In the genomic region with DNA sequence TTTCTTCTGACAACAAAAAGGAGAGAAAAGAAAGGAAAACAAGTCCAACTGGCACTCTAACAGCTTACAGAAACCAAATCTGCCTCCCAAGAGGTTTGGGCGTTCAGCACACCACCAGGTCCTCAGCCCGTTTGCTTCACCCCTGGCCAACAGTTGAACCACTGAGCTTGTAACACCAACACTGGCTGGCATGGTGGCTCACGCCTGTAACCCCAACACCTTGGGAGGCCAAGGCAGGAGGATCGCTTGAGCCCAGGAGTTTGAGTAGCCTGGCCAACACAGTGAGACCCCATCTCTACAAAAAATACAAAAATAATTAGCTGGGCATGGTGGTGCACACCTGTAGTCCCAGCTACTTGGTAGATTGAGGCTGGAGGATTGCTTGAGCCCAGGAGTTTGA, we compare ENCODE assay signal across 10 cellular contexts. TPM values are rescaled to one million over a fixed set of nuclear protein-coding genes. Genes with fewer than 3 reads are reported as not detected.
A peak's percentile ranks its signal among the peaks of the same experiment; 100 is the strongest.
DNase-seq lines count a peak whose midpoint lies in the region; ATAC-seq and TF ChIP-seq lines count a peak whose summit lies in the region.
"Had no signal": no experiment of that assay in that cellular context is flagged by ENCODE, and none has a peak within 500 bp of the region (broad histone marks: within the 10 kb centered on the region; RNA-seq: fewer than 3 reads in every experiment).

No MANE protein-coding gene starts in this region.

- H3K4me1 ChIP-seq in Karpas-422 (ENCODE audit: low read length), result peaks cover 44% of the 10 kb centered on the region
- H3K4me1 ChIP-seq in body of pancreas, result peaks cover 66% of the 10 kb centered on the region
- H3K4me1 ChIP-seq in osteoblast (ENCODE audit: insufficient read depth, low read length), result no peaks in the 10 kb centered on the region

- H3K79me2 ChIP-seq in Karpas-422 (ENCODE audit: low read length) (peaks cover 90% of the 10 kb centered on the region), osteoblast (ENCODE audit: insufficient read depth, low read length) (no peaks in the 10 kb centered on the region)

- H3K9me2 ChIP-seq in Karpas-422 (replicated peaks; ENCODE audit: insufficient read depth, low read length), result no peaks in the 10 kb centered on the region

- H3K36me3 Mint-ChIP-seq in Calu3 (ENCODE audit: insufficient read depth, unreplicated experiment), result no peaks in the 10 kb centered on the region

- H3K9ac ChIP-seq in Karpas-422 (ENCODE audit: low read length), result no peak overlapping the region; the same call in 1 of the 2 replicates

- CTCF ChIA-PET in Calu3 (lab: Charles Lee), result interaction anchor here (1.0 to 1.1 kb wide), 2 partner anchors 18 to 19 kb away, joined by 3 to 8 read pairs; a partner anchor contains a TSS

- no peaks in the 10 kb centered on the region for H3K9me3 Mint-ChIP-seq in Calu3 (ENCODE audit: low read depth, unreplicated experiment)
- H3K9me3 Mint-ChIP-seq: neural crest cell had no signal

- no peak for ATAC-seq in body of pancreas
- no peak for ATAC-seq in HG03378 (IDR thresholded peaks at IDR 0.05; ENCODE audit: unreplicated experiment)
- no peak for ATAC-seq in left lobe of liver

- H3K4me2 ChIP-seq in Karpas-422 (ENCODE audit: low read depth, low read length, poor library complexity, severe bottlenecking) (peak overlapping the region; percentile 5), osteoblast (ENCODE audit: insufficient read depth, low read length) (no peak overlapping the region)

- 84 to 89% methylated on average over 2 to 4 of the region's 4 CpGs for WGBS in body of pancreas, 2 donors

- BruUV-seq in Calu3 (replicated peaks; lab: Mats Ljungman, UMichigan), result no TSS peak

- peak overlapping the region; percentile 31 for H3K4me3 Mint-ChIP-seq in Calu3 (ENCODE audit: low read depth, unreplicated experiment)
- H3K4me3 Mint-ChIP-seq: neural crest cell had no signal

- no peak for DNase-seq in Calu3
- DNase-seq in Karpas-422, result no peak
- DNase-seq in body of pancreas, result no peak
- DNase-seq in osteoblast (ENCODE audit: insufficient read length, low spot score, missing footprints), result peak; percentile 36
- no peak for DNase-seq in 8988T
- DNase-seq in mucosa of gallbladder (ENCODE audit: low spot score), result no peak
- no peak for DNase-seq in left lobe of liver (ENCODE audit: low spot score)
- DNase-seq: MV-4-11 had no signal

- no peak for TF ChIP-seq CTCF in Calu3 (IDR thresholded peaks at IDR 0.05; ENCODE audit: unreplicated experiment)
- TF ChIP-seq CTCF in body of pancreas (IDR thresholded peaks at IDR 0.05), result no peak
- no peak for TF ChIP-seq CTCF in osteoblast (IDR thresholded peaks at IDR 0.05; ENCODE audit: extremely low read depth, low read depth, low read length)

- H3K9me3 ChIP-seq in Karpas-422 (ENCODE audit: low read length), result no peaks in the 10 kb centered on the region
- H3K9me3 ChIP-seq in body of pancreas, result no peaks in the 10 kb centered on the region
- no peaks in the 10 kb centered on the region for H3K9me3 ChIP-seq in osteoblast (ENCODE audit: low read depth, low read length)

- H2AFZ ChIP-seq in Karpas-422 (ENCODE audit: low read length), result no peak overlapping the region
- no peak overlapping the region for H2AFZ ChIP-seq in osteoblast (ENCODE audit: low read length)

- H3K27me3 ChIP-seq in Karpas-422 (ENCODE audit: low read length), result no peaks in the 10 kb centered on the region
- H3K27me3 ChIP-seq in body of pancreas, result no peaks in the 10 kb centered on the region
- H3K27me3 ChIP-seq in osteoblast (ENCODE audit: insufficient read depth, low read length), result peaks cover 12% of the 10 kb centered on the region

- peaks cover 42% of the 10 kb centered on the region for H3K4me1 Mint-ChIP-seq in Calu3 (ENCODE audit: low read depth, unreplicated experiment)

- no peak overlapping the region for H3K4me3 ChIP-seq in Karpas-422 (ENCODE audit: low read length)
- H3K4me3 ChIP-seq in body of pancreas, result no peak overlapping the region
- no peak overlapping the region for H3K4me3 ChIP-seq in osteoblast (ENCODE audit: insufficient read depth, low read length)

- H3K27ac ChIP-seq in Karpas-422 (ENCODE audit: low read length) (no peak overlapping the region), body of pancreas (peak overlapping the region in 3 of 4 donors; percentile 48 to 69 (median 56)), osteoblast (ENCODE audit: low read depth, low read length) (no peak overlapping the region)

- no peaks in the 10 kb centered on the region for H3K27me3 Mint-ChIP-seq in Calu3 (ENCODE audit: unreplicated experiment)

- H4K20me1 ChIP-seq in Karpas-422 (ENCODE audit: insufficient read depth, low read depth, low read length) (peaks cover 82% of the 10 kb centered on the region), osteoblast (ENCODE audit: insufficient read depth, low read length) (no peaks in the 10 kb centered on the region)

- intact Hi-C loops in Calu3 (cut with micrococcal nuclease; ENCODE audit: unreplicated experiment) (no loop called here), body of pancreas (cut with DNase I) (no loop called here)

- no peaks in the 10 kb centered on the region; the same call in 1 of the 2 replicates for H3K36me3 ChIP-seq in Karpas-422 (ENCODE audit: insufficient read depth, low read length)
- no peaks in the 10 kb centered on the region for H3K36me3 ChIP-seq in body of pancreas (replicated peaks in 1 of 2; ENCODE audit: insufficient read depth in 1 of 2, low read depth in 2 of 2)
- no peaks in the 10 kb centered on the region for H3K36me3 ChIP-seq in osteoblast (ENCODE audit: insufficient read depth, low read length)

- no peak for TF ChIP-seq POLR2A in body of pancreas (IDR thresholded peaks at IDR 0.05)

- peak overlapping the region; percentile 10 for H3K27ac Mint-ChIP-seq in Calu3 (ENCODE audit: unreplicated experiment)

RNA-seq across cellular contexts. Expression of a gene that starts 19.4 kb away (rescaled TPM):
- 33.2 and 43.9 TPM in 2 replicates for total RNA-seq in Calu3 (2022)
- total RNA-seq in Karpas-422 (2014; rRNA removed; shearing (Covaris generic); ENCODE audit: low replicate concordance), result 57.9 and 72.4 TPM in 2 replicates
- 10 to 100 TPM; 36.3 to 57.4 TPM for total RNA-seq in body of pancreas
- 0.29 and 0.36 TPM in 2 replicates for total RNA-seq in osteoblast
- total RNA-seq in mucosa of gallbladder, result 78.5 TPM
- 4.1 TPM for total RNA-seq in left lobe of liver

Comparison
In these comparisons a context has a peak if more than half of its experiments do, and no peak if none do; other contexts are left out.
1. H3K27ac ChIP-seq: peak in body of pancreas (3 of 4); none in Karpas-422 (single experiment) and osteoblast (single experiment).